In the genomic region with DNA sequence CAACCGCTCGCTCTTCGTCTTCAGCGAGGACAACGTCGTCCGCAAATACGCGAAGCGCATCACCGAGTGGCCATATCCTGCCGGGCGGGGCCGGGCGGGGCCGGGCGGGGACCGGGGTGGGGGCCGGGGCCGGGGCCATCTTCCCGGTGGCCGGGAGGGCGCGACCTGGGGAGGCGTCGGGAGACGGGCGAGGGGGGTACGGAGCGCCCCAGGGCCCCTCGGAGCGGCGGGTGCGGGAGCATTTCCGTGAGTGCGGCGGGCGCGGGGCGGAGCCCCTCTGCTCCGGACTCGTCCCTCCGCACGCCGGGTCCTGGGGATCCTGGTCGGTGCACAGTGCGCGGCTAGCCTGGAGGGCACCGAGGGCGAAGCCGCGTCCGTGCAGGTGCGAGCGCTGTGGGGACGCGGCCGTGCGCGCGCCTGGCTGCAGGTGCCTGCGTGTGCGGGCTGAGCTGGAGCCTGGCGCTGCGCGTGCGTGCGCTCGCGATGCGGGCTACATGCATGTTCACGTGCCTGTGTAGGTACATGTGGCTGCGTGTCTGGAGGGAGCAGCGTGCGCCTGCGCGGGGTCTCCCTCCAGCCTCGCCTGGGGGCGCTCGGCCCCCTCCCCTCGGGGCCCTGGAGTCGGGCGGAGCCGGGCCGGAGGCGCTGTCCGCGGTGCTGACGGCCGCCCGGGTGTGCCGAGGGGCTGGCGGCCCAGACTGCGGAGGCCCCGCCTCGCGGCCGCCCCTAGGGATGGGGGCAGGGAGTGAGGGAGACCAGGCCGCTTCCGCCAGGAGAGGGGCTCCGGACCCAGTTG, we compare ENCODE assay signal across 8 cellular contexts. TPM values are rescaled to one million over a fixed set of nuclear protein-coding genes. Genes with fewer than 3 reads are reported as not detected.
A peak's percentile ranks its signal among the peaks of the same experiment; 100 is the strongest.
DNase-seq lines count a peak whose midpoint lies in the region; ATAC-seq and TF ChIP-seq lines count a peak whose summit lies in the region.

No MANE protein-coding gene starts in this region.

- DNase-seq in AG08396 (ENCODE audit: low spot score) (peak; percentile 43), KBM-7 (peak; percentile 56), amniotic epithelial cell (ENCODE audit: low read depth) (peak; percentile 2)

- peaks cover 5% of the 10 kb centered on the region for H3K9me3 Mint-ChIP-seq in stimulated activated memory B cell treated with anti-CD40 and anti-IgM and Interleukin-4, amounts not matched to agents 10 μg/mL and 1 μg/mL and 100 μg/mL, for 72 hours

- no peak overlapping the region for H3K4me3 Mint-ChIP-seq in stimulated activated memory B cell treated with anti-CD40 and anti-IgM and Interleukin-4, amounts not matched to agents 10 μg/mL and 1 μg/mL and 100 μg/mL, for 72 hours

- H3K36me3 ChIP-seq in iPS-15b (ENCODE audit: control insufficient read depth, insufficient read depth, low read length) (peaks cover 21% of the 10 kb centered on the region), gastroesophageal sphincter (no peaks in the 10 kb centered on the region)

- in situ Hi-C loops in KBM-7 (cut with MboI; ENCODE audit: low pct_unique_long_range_greater_than_20kb, low sequenced_read_pairs), result no loop called here

- no peak for TF ChIP-seq CTCF in gastroesophageal sphincter (IDR thresholded peaks at IDR 0.05)

- TF ChIP-seq EP300 in gastroesophageal sphincter (IDR thresholded peaks at IDR 0.05), result no peak

- H3K4me1 ChIP-seq in iPS-15b (ENCODE audit: control insufficient read depth, insufficient read depth, low read length) (no peaks in the 10 kb centered on the region), gastroesophageal sphincter (peaks cover 0 to 12% (median 5%) of the 10 kb centered on the region in 3 donors)

- no peak overlapping the region for H3K27ac ChIP-seq in gastroesophageal sphincter

- H3K9me3 ChIP-seq in iPS-15b (ENCODE audit: control insufficient read depth, insufficient read depth, low read length) (no peaks in the 10 kb centered on the region), gastroesophageal sphincter (no peaks in the 10 kb centered on the region)

- peak; percentile 32 for ATAC-seq in stimulated activated memory B cell treated with anti-CD40 and anti-IgM and Interleukin-4, amounts not matched to agents 10 μg/mL and 1 μg/mL and 100 μg/mL, for 72 hours
- ATAC-seq in gastroesophageal sphincter, result no peak
- no peak for ATAC-seq in HG02678 (IDR thresholded peaks at IDR 0.05; ENCODE audit: unreplicated experiment)
- ATAC-seq in HG02623 (IDR thresholded peaks at IDR 0.05; ENCODE audit: unreplicated experiment), result no peak

- H3K4me3 ChIP-seq in iPS-15b (ENCODE audit: low read depth, low read length), result peak overlapping the region; percentile 65
- H3K4me3 ChIP-seq in gastroesophageal sphincter, result peak overlapping the region in 1 of 2 donors; percentile 47

- no CpG with 5 or more reads among the region's 101 CpGs for WGBS in gastroesophageal sphincter (ENCODE audit: low coverage in 1 of 2), 2 donors

- no peaks in the 10 kb centered on the region for H3K4me1 Mint-ChIP-seq in stimulated activated memory B cell treated with anti-CD40 and anti-IgM and Interleukin-4, amounts not matched to agents 10 μg/mL and 1 μg/mL and 100 μg/mL, for 72 hours

- peaks cover 46% of the 10 kb centered on the region for H3K27me3 Mint-ChIP-seq in stimulated activated memory B cell treated with anti-CD40 and anti-IgM and Interleukin-4, amounts not matched to agents 10 μg/mL and 1 μg/mL and 100 μg/mL, for 72 hours

- H3K27me3 ChIP-seq in iPS-15b (ENCODE audit: control insufficient read depth, insufficient read depth, low read length) (peaks cover 22% of the 10 kb centered on the region), gastroesophageal sphincter (peaks cover 81% of the 10 kb centered on the region)

- no peak for TF ChIP-seq POLR2A in gastroesophageal sphincter (IDR thresholded peaks at IDR 0.05)

- no peak overlapping the region for H3K27ac Mint-ChIP-seq in stimulated activated memory B cell treated with anti-CD40 and anti-IgM and Interleukin-4, amounts not matched to agents 10 μg/mL and 1 μg/mL and 100 μg/mL, for 72 hours

- no peak overlapping the region for H3K9ac ChIP-seq in iPS-15b (ENCODE audit: low read depth, low read length)

- H3K36me3 Mint-ChIP-seq in stimulated activated memory B cell treated with anti-CD40 and anti-IgM and Interleukin-4, amounts not matched to agents 10 μg/mL and 1 μg/mL and 100 μg/mL, for 72 hours, result no peaks in the 10 kb centered on the region

RNA-seq across cellular contexts. Expression of a gene that starts 0.8 kb away (rescaled TPM):
- under 1 TPM in 3 of 4 donors, not detected in 1; 0.04 to 0.13 (median 0.12) TPM for total RNA-seq in gastroesophageal sphincter

Comparison
In these comparisons a context has a peak if more than half of its experiments do, and no peak if none do; other contexts are left out.
1. DNase-seq: peak in every context shown above with its lines; median percentile 56 in KBM-7; 43 in AG08396; 2 in amniotic epithelial cell.